Comparison of ENCODE assay signal across 18 cellular contexts in genomic region chr19:11115895-11116446, GRCh38. TPM values are rescaled to one million over a fixed set of nuclear protein-coding genes. Genes with fewer than 3 reads are reported as not detected.
A peak's percentile ranks its signal among the peaks of the same experiment; 100 is the strongest.
DNase-seq lines count a peak whose midpoint lies in the region; ATAC-seq and TF ChIP-seq lines count a peak whose summit lies in the region.
"Had no signal": no experiment of that assay in that cellular context is flagged by ENCODE, and none has a peak within 500 bp of the region (broad histone marks: within the 10 kb centered on the region; RNA-seq: fewer than 3 reads in every experiment).

No MANE protein-coding gene starts in this region.

- H3K9me3 ChIP-seq in mammary epithelial cell (replicated peaks; ENCODE audit: insufficient read depth, low read length) (no peaks in the 10 kb centered on the region), endodermal cell (ENCODE audit: control insufficient read depth, low read length) (no peaks in the 10 kb centered on the region)

- peaks cover 12% of the 10 kb centered on the region for H4K20me1 ChIP-seq in mammary epithelial cell (ENCODE audit: insufficient read depth, low read length)

- H3K4me3 ChIP-seq in mammary epithelial cell (replicated peaks in 1 of 3; ENCODE audit: insufficient read depth in 1 of 3, low read depth in 2 of 3, low read length in 3 of 3) (no peak overlapping the region), endodermal cell (ENCODE audit: low read length) (no peak overlapping the region), foreskin fibroblast (ENCODE audit: low read depth in 1 of 2, low read length in 2 of 2) (no peak overlapping the region)

- peak overlapping the region; percentile 76 for H3K27ac Mint-ChIP-seq in MCF 10A (ENCODE audit: low read depth, unreplicated experiment)
- peak overlapping the region; percentile 64 for H3K27ac Mint-ChIP-seq in endodermal cell
- H3K27ac Mint-ChIP-seq in HFFc6, result no peak overlapping the region
- H3K27ac Mint-ChIP-seq: CD4-positive, alpha-beta T cell had no signal

- no peaks in the 10 kb centered on the region for H3K27me3 Mint-ChIP-seq in MCF 10A (ENCODE audit: insufficient read depth, unreplicated experiment)
- H3K27me3 Mint-ChIP-seq in endodermal cell (ENCODE audit: insufficient read depth), result no peaks in the 10 kb centered on the region
- peaks cover 5% of the 10 kb centered on the region for H3K27me3 Mint-ChIP-seq in HFFc6 (ENCODE audit: insufficient read depth)
- H3K27me3 Mint-ChIP-seq: CD4-positive, alpha-beta T cell; IgD-negative memory B cell had no signal

- peaks cover 75% of the 10 kb centered on the region for H3K36me3 ChIP-seq in mammary epithelial cell (ENCODE audit: insufficient read depth, low read length)
- H3K36me3 ChIP-seq in endodermal cell (ENCODE audit: control insufficient read depth, insufficient read depth, low read length), result peaks cover 91% of the 10 kb centered on the region

- ATAC-seq in sciatic nerve, result peak; percentile 22

- H3K4me3 Mint-ChIP-seq in MCF 10A (ENCODE audit: unreplicated experiment) (no peak overlapping the region), endodermal cell (no peak overlapping the region), HFFc6 (no peak overlapping the region)
- H3K4me3 Mint-ChIP-seq: CD4-positive, alpha-beta T cell; IgD-negative memory B cell had no signal

- H3K9ac ChIP-seq in mammary epithelial cell (ENCODE audit: insufficient read depth, low read length) (no peak overlapping the region), endodermal cell (ENCODE audit: extremely low read depth, low read length, poor library complexity, severe bottlenecking) (no peak overlapping the region)

- in situ Hi-C loops in mammary epithelial cell (cut with MboI; ENCODE audit: low sequenced_read_pairs in 2 of 2), result no loop called here

- POLR2A ChIA-PET in MCF 10A (lab: Yijun Ruan, JAX) (no interaction called here), RWPE1 (lab: Yijun Ruan, JAX; ENCODE audit: low non-redundant PET) (no interaction called here)

- H3K4me1 Mint-ChIP-seq in MCF 10A (ENCODE audit: insufficient read depth, unreplicated experiment) (no peaks in the 10 kb centered on the region), endodermal cell (no peaks in the 10 kb centered on the region), HFFc6 (ENCODE audit: low read depth) (no peaks in the 10 kb centered on the region)

- no peaks in the 10 kb centered on the region for H3K27me3 ChIP-seq in mammary epithelial cell (ENCODE audit: insufficient read depth, low read length)
- no peaks in the 10 kb centered on the region for H3K27me3 ChIP-seq in endodermal cell (ENCODE audit: control insufficient read depth, insufficient read depth, low read length, poor library complexity, severe bottlenecking)

- H2AFZ ChIP-seq in mammary epithelial cell (ENCODE audit: low read depth, low read length), result no peak overlapping the region

- H3K27ac ChIP-seq in mammary epithelial cell (ENCODE audit: insufficient read depth, low read depth, low read length) (no peak overlapping the region), RWPE1 (peak overlapping the region; percentile 80), endodermal cell (ENCODE audit: low read depth, low read length) (no peak overlapping the region)

- TF ChIP-seq CTCF in MCF 10A (IDR thresholded peaks at IDR 0.05; ENCODE audit: unreplicated experiment), result no peak
- no peak for TF ChIP-seq CTCF in mammary epithelial cell (conservative IDR thresholded peaks at IDR 0.05 in 1 of 2, IDR thresholded peaks at IDR 0.05 in 1 of 2; ENCODE audit: extremely low read depth in 1 of 2, insufficient read depth in 1 of 2, low read depth in 1 of 2, low read length in 2 of 2)
- TF ChIP-seq CTCF in RWPE1 (conservative IDR thresholded peaks at IDR 0.05; ENCODE audit: low read depth), result no peak
- TF ChIP-seq CTCF in endodermal cell (conservative IDR thresholded peaks at IDR 0.05), result no peak
- no peak for TF ChIP-seq CTCF in HFFc6 (IDR thresholded peaks at IDR 0.05)
- TF ChIP-seq CTCF in foreskin fibroblast (IDR thresholded peaks at IDR 0.05; ENCODE audit: low read depth, low read length), result no peak

- dilution Hi-C loops in mammary epithelial cell (cut with HindIII; ENCODE audit: low sequenced_read_pairs), result no loop called here

- CTCF ChIA-PET in MCF 10A (lab: Yijun Ruan, JAX), result interaction anchor here (0.6 to 1.3 kb wide), 2 partner anchors 10 to 177 kb away, joined by 3 to 7 read pairs; no protein-coding TSS in a partner anchor
- CTCF ChIA-PET in mammary epithelial cell (lab: Charles Lee; ENCODE audit: low non-redundant PET), result no interaction called here
- CTCF ChIA-PET in RWPE1 (lab: Yijun Ruan, JAX), result interaction anchor here (0.6 kb wide), 1 partner anchor 10 kb away, joined by 3 read pairs; no protein-coding TSS in a partner anchor

- H3K36me3 Mint-ChIP-seq in MCF 10A (ENCODE audit: insufficient read depth, unreplicated experiment), result peaks cover 100% of the 10 kb centered on the region
- peaks cover 85% of the 10 kb centered on the region for H3K36me3 Mint-ChIP-seq in endodermal cell (ENCODE audit: low read depth)
- peaks cover 39% of the 10 kb centered on the region for H3K36me3 Mint-ChIP-seq in HFFc6 (ENCODE audit: low read depth)
- H3K36me3 Mint-ChIP-seq: IgD-negative memory B cell had no signal

- H3K4me2 ChIP-seq in mammary epithelial cell (ENCODE audit: insufficient read depth, low read depth, low read length), result no peak overlapping the region

- peaks cover 80% of the 10 kb centered on the region for H3K79me2 ChIP-seq in mammary epithelial cell (ENCODE audit: insufficient read depth, low read length)

- no peaks in the 10 kb centered on the region for H3K4me1 ChIP-seq in mammary epithelial cell (ENCODE audit: insufficient read depth, low read length)
- H3K4me1 ChIP-seq in endodermal cell (ENCODE audit: control insufficient read depth, insufficient read depth, low read length), result no peaks in the 10 kb centered on the region

- DNase-seq in MCF 10A (ENCODE audit: unreplicated experiment) (no peak), mammary epithelial cell (no peak), RWPE1 (ENCODE audit: low spot score) (no peak), endodermal cell (no peak), sciatic nerve (ENCODE audit: low spot score) (no peak), HFFc6 (no peak), cerebellar cortex (ENCODE audit: low spot score) (no peak), foreskin fibroblast (no peak)
- DNase-seq: Calu3; CD4-positive, alpha-beta T cell; DMS53; GOT3; NCI-H2029; NCI-H2171; NCI-H446; NCI-H69; SHP77 treated with DMSO at 0.1 percent for 48 hours had no signal

- BruUV-seq in MCF 10A (replicated peaks; lab: Mats Ljungman, UMichigan), result no TSS peak
- no TSS peak for BruUV-seq in mammary epithelial cell (replicated peaks; lab: Mats Ljungman, UMichigan)

- no peaks in the 10 kb centered on the region for H3K9me3 Mint-ChIP-seq in MCF 10A (ENCODE audit: unreplicated experiment)
- no peaks in the 10 kb centered on the region for H3K9me3 Mint-ChIP-seq in endodermal cell
- no peaks in the 10 kb centered on the region for H3K9me3 Mint-ChIP-seq in HFFc6
- H3K9me3 Mint-ChIP-seq: CD4-positive, alpha-beta T cell had no signal

- intact Hi-C loops in MCF 10A (cut with micrococcal nuclease) (no loop called here), mammary epithelial cell (cut with micrococcal nuclease) (no loop called here), sciatic nerve (cut with DNase I) (loop anchor here (5.0 kb wide), 1 partner anchor 79 kb away; no protein-coding TSS in a partner anchor)

- 71% methylated on average over 9 of the region's 11 CpGs for WGBS in mammary epithelial cell (ENCODE audit: low coverage, missing lambda C conversion rate)
- WGBS in endodermal cell (ENCODE audit: insufficient coverage in 1 of 2, insufficient read length in 1 of 2), 2 experiments, result 87 to 88% methylated on average over 4 to 11 of the region's 11 CpGs

RNA-seq across cellular contexts. Expression of gene LDLR, which starts 26.7 kb away (rescaled TPM):
- total RNA-seq in MCF 10A (2022) (126 and 127 TPM in 2 replicates), mammary epithelial cell (100 to 1,000 TPM; 250 to 288 TPM), endodermal cell (100 to 1,000 TPM in 1 of 2 donors, 10 to 100 TPM in 1; 61.0 to 101 TPM), sciatic nerve (155 TPM)
- 259 TPM for polyA plus RNA-seq in mammary epithelial cell
- polyA minus RNA-seq in mammary epithelial cell, result 470 TPM
- 105 TPM for polyA plus RNA-seq in endodermal cell (2013, experiment 1 of 2)
- 103 TPM for polyA plus RNA-seq in endodermal cell (2013, experiment 2 of 2)
- 10 to 100 TPM; 22.8 to 34.3 (median 28.0) TPM for total RNA-seq in HFFc6 (2021; fragmentation: NEBNext Ultra II Directional; extraction: Animal tissue kit (Norgen Biotek cat#: 25700))

RNA-seq across cellular contexts. Expression of gene SPC24, which starts 39.6 kb away (rescaled TPM):
- total RNA-seq in MCF 10A (2022) (8.6 and 16.4 TPM in 2 replicates), mammary epithelial cell (10 to 100 TPM in 1 of 2 donors, 1 to 10 TPM in 1; 2.2 to 35.4 TPM), endodermal cell (10 to 100 TPM; 35.4 to 50.0 TPM), sciatic nerve (1.3 TPM)
- polyA plus RNA-seq in mammary epithelial cell, result 24.8 TPM
- polyA minus RNA-seq in mammary epithelial cell, result 23.2 TPM
- polyA plus RNA-seq in endodermal cell (2013, experiment 1 of 2), result 29.9 TPM
- polyA plus RNA-seq in endodermal cell (2013, experiment 2 of 2), result 34.5 TPM
- total RNA-seq in HFFc6 (2021; fragmentation: NEBNext Ultra II Directional; extraction: Animal tissue kit (Norgen Biotek cat#: 25700)), result 10 to 100 TPM; 21.0 to 54.6 (median 50.3) TPM
- polyA plus RNA-seq: IgD-negative memory B cell had no signal
